ENCODE assay signal across 9 cellular contexts in the genomic region with DNA sequence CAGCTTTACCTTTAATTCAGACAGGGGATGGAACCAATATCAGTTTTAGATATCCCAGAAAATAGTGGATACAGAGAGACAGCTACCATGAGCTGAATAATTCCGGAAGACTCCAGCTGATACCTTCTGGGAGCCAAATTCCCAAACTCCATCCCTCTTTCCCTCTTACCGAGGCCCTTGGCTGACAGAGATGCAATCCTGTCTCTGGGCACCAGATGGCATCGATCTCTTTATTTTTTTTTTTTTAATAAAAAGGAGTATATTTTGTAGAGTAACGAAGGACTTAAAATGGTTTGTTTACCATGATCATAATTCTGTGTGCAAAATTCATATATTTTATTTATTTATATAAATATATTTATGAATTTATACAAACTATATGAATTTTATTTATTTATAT. TPM values are rescaled to one million over a fixed set of nuclear protein-coding genes. Genes with fewer than 3 reads are reported as not detected.
DNase-seq lines count a peak whose midpoint lies in the region; ATAC-seq, FAIRE-seq and TF ChIP-seq lines count a peak whose summit lies in the region.
"Had no signal": no experiment of that assay in that cellular context is flagged by ENCODE, and none has a peak within 500 bp of the region (broad histone marks: within the 10 kb centered on the region; RNA-seq: fewer than 3 reads in every experiment).

No MANE protein-coding gene starts in this region.

- no peaks in the 10 kb centered on the region for H3K27me3 ChIP-seq in H9 (ENCODE audit: insufficient read depth, low read length)
- H3K27me3 ChIP-seq in adipocyte (replicated peaks; ENCODE audit: control insufficient read depth, insufficient read depth, low read length) = peaks cover 7% of the 10 kb centered on the region
- H3K27me3 ChIP-seq in upper lobe of left lung = no peaks in the 10 kb centered on the region

- H3K9ac ChIP-seq in H9 (ENCODE audit: extremely low read depth, insufficient read length, low read length) = no peak overlapping the region
- H3K9ac ChIP-seq in adipocyte (ENCODE audit: low read length) = no peak overlapping the region

- no peaks in the 10 kb centered on the region for H3K79me1 ChIP-seq in H9 (ENCODE audit: insufficient read depth, low read depth, low read length, poor library complexity, severe bottlenecking)

- no peak overlapping the region for H3K56ac ChIP-seq in H9 (ENCODE audit: insufficient read length, low read depth, low read length)

- H3K18ac ChIP-seq in H9 (ENCODE audit: insufficient read length, low read depth, low read length) = no peak overlapping the region

- no peak overlapping the region for H2BK120ac ChIP-seq in H9 (ENCODE audit: low read depth, low read length, poor library complexity, severe bottlenecking)

- H2BK20ac ChIP-seq in H9 (ENCODE audit: low read depth, low read length, poor library complexity, severe bottlenecking) = no peak overlapping the region

- no peak overlapping the region for H4K5ac ChIP-seq in H9 (ENCODE audit: insufficient read length, low read depth, low read length)

- no peak overlapping the region for H3K4me2 ChIP-seq in H9 (ENCODE audit: insufficient read depth, insufficient read length, low read length)

- DNase-seq in AG20443 (ENCODE audit: low spot score) = peak; percentile 48
- no peak for DNase-seq in H9
- DNase-seq in adipocyte (ENCODE audit: low read depth) = peak; percentile 53
- DNase-seq in iPS-NIHi7 (ENCODE audit: extremely low spot score) = peak; percentile 74
- DNase-seq in GM12891 (ENCODE audit: insufficient read length, low spot score) = no peak
- DNase-seq in upper lobe of left lung = no peak
- DNase-seq: activated T-cell treated with anti-CD3 and anti-CD28 coated beads, Interleukin-2, amount 50 U/mL, for 4 hours had no signal

- no peak overlapping the region for H3K27ac Mint-ChIP-seq in H9

- H3K14ac ChIP-seq in H9 (ENCODE audit: insufficient read depth, low read length) = no peak overlapping the region

- no peaks in the 10 kb centered on the region for H3K36me3 ChIP-seq in adipocyte (ENCODE audit: control insufficient read depth, insufficient read depth, low read length, severe bottlenecking)
- no peaks in the 10 kb centered on the region for H3K36me3 ChIP-seq in upper lobe of left lung

- H3K9me3 ChIP-seq in H9 (ENCODE audit: control insufficient read depth, low read depth, low read length) = no peaks in the 10 kb centered on the region
- no peaks in the 10 kb centered on the region for H3K9me3 ChIP-seq in adipocyte (ENCODE audit: control insufficient read depth, low read length)
- H3K9me3 ChIP-seq in upper lobe of left lung = no peaks in the 10 kb centered on the region

- no peak overlapping the region for H2BK15ac ChIP-seq in H9 (ENCODE audit: low read depth, low read length)

- no peak for ATAC-seq in GM21529 (IDR thresholded peaks at IDR 0.05; ENCODE audit: unreplicated experiment)
- no peak for ATAC-seq in upper lobe of left lung (ENCODE audit: low FRiP score in 2 of 2)
- no peak for ATAC-seq in HG03442 (IDR thresholded peaks at IDR 0.05; ENCODE audit: unreplicated experiment)
- ATAC-seq: activated T-cell treated with anti-CD3 and anti-CD28 coated beads, Interleukin-2, amount 50 U/mL, for 4 hours had no signal

- H3K4me3 ChIP-seq in adipocyte (ENCODE audit: low read length) (no peak overlapping the region), upper lobe of left lung (no peak overlapping the region)

- H3K36me3 Mint-ChIP-seq in H9 (ENCODE audit: insufficient read depth in 1 of 3, low read depth in 3 of 3) = peaks cover 0 to 5% (median 0%) of the 10 kb centered on the region in 3 experiments; a peak in 3 of 7 replicates

- no peak for TF ChIP-seq EP300 in upper lobe of left lung (IDR thresholded peaks at IDR 0.05)

- no CpG with 5 or more reads among the region's 4 CpGs for WGBS in H9 (ENCODE audit: extremely low coverage, insufficient read length, low lambda C conversion rate)
- whole genome bisulfite sequencing in upper lobe of left lung, 2 donors = 36 to 42% methylated on average over 4 of the region's 4 CpGs

- no peak for FAIRE-seq in GM12891 (lab: Jason Lieb, UNC)

- no peak overlapping the region for H2BK5ac ChIP-seq in H9 (ENCODE audit: insufficient read length, low read length)

- H3K9me3 Mint-ChIP-seq in H9 = peaks cover 0 to 27% of the 10 kb centered on the region in 2 experiments; a peak in 2 of 5 replicates
- H3K9me3 Mint-ChIP-seq: activated T-cell treated with anti-CD3 and anti-CD28 coated beads, Interleukin-2, amount 50 U/mL, for 4 hours had no signal

- no peak overlapping the region for H4K91ac ChIP-seq in H9 (ENCODE audit: insufficient read length, low read depth, low read length)

- no peak overlapping the region for H3K4ac ChIP-seq in H9 (ENCODE audit: low read depth, low read length)

- TF ChIP-seq CTCF in H9 (conservative IDR thresholded peaks at IDR 0.05) = peak; percentile 64
- peak in 2 of 6 experiments; percentile 23 to 38 for TF ChIP-seq CTCF in upper lobe of left lung (IDR thresholded peaks at IDR 0.05)

- H3K4me1 ChIP-seq in H9 (ENCODE audit: insufficient read depth, low read length) (no peaks in the 10 kb centered on the region), adipocyte (ENCODE audit: control insufficient read depth, insufficient read depth, low read length) (no peaks in the 10 kb centered on the region), upper lobe of left lung (no peaks in the 10 kb centered on the region)

- H3K27me3 Mint-ChIP-seq in H9 (ENCODE audit: low read depth) = no peaks in the 10 kb centered on the region

- no peak overlapping the region for H3K27ac ChIP-seq in H9 (ENCODE audit: insufficient read length, low read depth, low read length)
- no peak overlapping the region for H3K27ac ChIP-seq in upper lobe of left lung

- no peaks in the 10 kb centered on the region for H3K23me2 ChIP-seq in H9 (ENCODE audit: insufficient read length, low read depth, low read length, poor library complexity, severe bottlenecking)

- H2AK5ac ChIP-seq in H9 (ENCODE audit: insufficient read length, low read length) = no peak overlapping the region

- no peaks in the 10 kb centered on the region for H4K20me1 ChIP-seq in H9 (ENCODE audit: control insufficient read depth, insufficient read depth, insufficient read length)

- TF ChIP-seq POLR2A in GM12891 (IDR thresholded peaks at IDR 0.05; ENCODE audit: low read depth, low read length) (no peak), upper lobe of left lung (IDR thresholded peaks at IDR 0.05) (no peak)

- no peak overlapping the region for H4K8ac ChIP-seq in H9 (replicated peaks; ENCODE audit: insufficient read length, low read depth, low read length)

- no peak overlapping the region for H2AFZ ChIP-seq in H9 (ENCODE audit: low read length)

- H3T11ph ChIP-seq in H9 (ENCODE audit: low read length) = no peak overlapping the region

- H2BK12ac ChIP-seq in H9 (ENCODE audit: insufficient read length, low read depth, low read length) = no peak overlapping the region

- H3K23ac ChIP-seq in H9 (ENCODE audit: insufficient read length, low read depth, low read length) = no peak overlapping the region

- H3K79me2 ChIP-seq in H9 (ENCODE audit: insufficient read depth, low read length) = no peaks in the 10 kb centered on the region

- no peaks in the 10 kb centered on the region for H3K4me1 Mint-ChIP-seq in H9

- H3K4me3 Mint-ChIP-seq in H9 = no peak overlapping the region
- H3K4me3 Mint-ChIP-seq: activated T-cell treated with anti-CD3 and anti-CD28 coated beads, Interleukin-2, amount 50 U/mL, for 4 hours had no signal

TF ChIP-seq in GM12891, 5 proteins besides CTCF, POLR2A, EP300 and RAD21:
- no peak for TF ChIP-seq SPI1 (IDR thresholded peaks at IDR 0.05; ENCODE audit: low read depth, low read length)
- no peak for TF ChIP-seq POU2F2 (IDR thresholded peaks at IDR 0.05; ENCODE audit: low read depth, low read length)
- no peak for TF ChIP-seq PAX5 (IDR thresholded peaks at IDR 0.05; ENCODE audit: insufficient read depth, low read length, severe bottlenecking)
- no peak for TF ChIP-seq TAF1 (IDR thresholded peaks at IDR 0.05; ENCODE audit: low read depth, low read length)
- TF ChIP-seq POLR2AphosphoS5 (IDR thresholded peaks at IDR 0.05; ENCODE audit: low read depth, low read length) = no peak

RNA-seq across cellular contexts. Expression of a gene that starts 31.0 kb away (rescaled TPM):
- not detected in 2 replicates for total RNA-seq in H9 (2021)
- 0.39 TPM for polyA plus RNA-seq in GM12891 (2012; ENCODE audit: low read depth, missing spikeins)
- total RNA-seq in upper lobe of left lung = 1 to 10 TPM in 1 of 6 donors, under 1 TPM in 5; 0.24 to 3.1 (median 0.56) TPM

Comparison
In these comparisons a context has a peak if more than half of its experiments do, and no peak if none do; other contexts are left out.
1. DNase-seq: peak in AG20443 (single experiment), adipocyte (single experiment) and iPS-NIHi7 (single experiment); none in H9 (single experiment), GM12891 (single experiment) and upper lobe of left lung (0 of 2).